In the genomic region with DNA sequence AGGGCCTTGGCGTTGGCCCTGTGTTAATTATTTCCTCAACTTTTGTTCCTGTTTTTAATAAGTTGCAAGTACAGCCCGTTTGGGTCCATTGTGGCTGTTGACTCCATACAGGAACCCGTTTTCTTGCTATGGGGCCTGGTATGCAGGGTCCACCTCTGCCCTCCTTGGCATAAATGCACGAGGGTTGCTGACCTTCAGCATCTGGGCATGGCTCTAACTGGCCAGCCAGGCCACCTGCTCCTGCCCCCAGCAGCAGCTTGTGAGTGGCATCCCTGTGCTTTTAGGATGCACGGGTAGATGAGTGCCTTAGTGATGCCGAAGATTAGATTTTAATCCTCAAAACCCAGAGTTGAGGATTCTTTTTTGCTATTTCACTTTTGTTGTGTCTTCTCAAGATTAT, we compare ENCODE assay signal across 25 cellular contexts.
"Had no signal": no experiment of that assay in that cellular context is flagged by ENCODE, and none has a peak within 500 bp of the region (broad histone marks: within the 10 kb centered on the region; RNA-seq: fewer than 3 reads in every experiment).

No MANE protein-coding gene starts in this region.

- H3K9me3 ChIP-seq: colonic mucosa, gastrocnemius medialis had no signal

- H3K4me3 Mint-ChIP-seq: dendritic cell treated with granulocyte-macrophage colony-stimulating factor and Interleukin-4, amounts not matched to agents 40 ng/mL and 50 ng/mL, for 4 days; effector memory CD8-positive, alpha-beta T cell; endodermal cell had no signal

- DNase-seq: colonic mucosa; cortex of kidney; dermis blood vessel endothelial cell; dorsolateral prefrontal cortex; effector CD4-positive, alpha-beta T cell; effector CD8-positive, alpha-beta T cell; effector memory CD4-positive, alpha-beta T cell; effector memory CD8-positive, alpha-beta T cell; endodermal cell; erythroblast; esophagus squamous epithelium; foreskin fibroblast; foreskin keratinocyte; foreskin melanocyte; gastrocnemius medialis; glutamatergic neuron; head of caudate nucleus; heart left ventricle; heart right ventricle had no signal

- H3K27ac ChIP-seq: colonic mucosa, coronary artery, dorsolateral prefrontal cortex, epithelial cell of prostate, esophagus muscularis mucosa, esophagus squamous epithelium, foreskin keratinocyte, gastrocnemius medialis, gastroesophageal sphincter, heart left ventricle, heart right ventricle had no signal

- H3K4me1 ChIP-seq: colonic mucosa, esophagus muscularis mucosa, esophagus squamous epithelium, foreskin keratinocyte, gastrocnemius medialis, gastroesophageal sphincter, heart left ventricle, heart right ventricle had no signal

- H3K27ac Mint-ChIP-seq: dendritic cell treated with granulocyte-macrophage colony-stimulating factor and Interleukin-4, amounts not matched to agents 40 ng/mL and 50 ng/mL, for 4 days; effector memory CD8-positive, alpha-beta T cell; endodermal cell had no signal

- ATAC-seq: effector memory CD8-positive, alpha-beta T cell; esophagus mucosa; foreskin keratinocyte; gastrocnemius medialis; gastroesophageal sphincter; heart left ventricle; heart right ventricle had no signal

- H3K27me3 ChIP-seq: colonic mucosa, dorsolateral prefrontal cortex, esophagus muscularis mucosa, esophagus squamous epithelium, foreskin keratinocyte, gastrocnemius medialis, gastroesophageal sphincter, heart left ventricle, heart right ventricle had no signal

- H3K36me3 ChIP-seq: colonic mucosa, esophagus muscularis mucosa, esophagus squamous epithelium, gastrocnemius medialis, gastroesophageal sphincter, heart left ventricle, heart right ventricle had no signal

- H3K27me3 Mint-ChIP-seq: dendritic cell treated with granulocyte-macrophage colony-stimulating factor and Interleukin-4, amounts not matched to agents 40 ng/mL and 50 ng/mL, for 4 days had no signal

- H3K4me3 ChIP-seq: colonic mucosa, coronary artery, dorsolateral prefrontal cortex, esophagus muscularis mucosa, esophagus squamous epithelium, gastrocnemius medialis, gastroesophageal sphincter, heart left ventricle, heart right ventricle had no signal
